In the genomic region with DNA sequence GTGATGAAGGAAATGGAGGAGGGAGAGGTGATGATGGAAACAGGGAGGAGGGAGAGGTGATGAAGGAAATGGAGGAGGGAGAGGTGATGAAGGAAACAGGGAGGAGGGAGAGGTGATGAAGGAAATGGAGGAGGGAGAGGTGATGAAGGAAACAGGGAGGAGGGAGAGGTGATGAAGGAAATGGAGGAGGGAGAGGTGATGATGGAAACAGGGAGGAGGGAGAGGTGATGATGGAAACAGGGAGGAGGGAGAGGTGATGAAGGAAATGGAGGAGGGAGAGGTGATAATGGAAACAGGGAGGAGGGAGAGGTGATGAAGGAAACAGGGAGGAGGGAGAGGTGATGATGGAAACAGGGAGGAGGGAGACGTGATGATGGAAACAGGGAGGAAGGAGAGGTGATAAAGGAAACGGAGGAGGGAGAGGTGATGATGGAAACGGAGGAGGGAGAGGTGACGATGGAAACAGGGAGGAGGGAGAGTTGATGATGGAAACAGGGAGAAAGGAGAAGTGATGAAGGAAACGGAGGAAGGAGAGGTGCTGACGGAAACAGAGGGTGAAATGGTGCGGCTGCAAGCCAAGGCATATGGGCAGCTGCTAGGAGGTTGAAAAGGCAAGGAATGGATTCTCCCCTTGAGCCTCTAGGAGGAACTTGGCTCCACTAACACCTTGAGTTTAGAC, we compare ENCODE assay signal across 1 cellular context.
TF ChIP-seq lines count a peak whose summit lies in the region.

No MANE protein-coding gene starts in this region.

TF ChIP-seq in K562, 482 proteins besides CTCF, POLR2A, EP300 and RAD21:
- peak; percentile 95 for TF ChIP-seq ZNF263 (CRISPR knock-in tag; IDR thresholded peaks at IDR 0.05; ENCODE audit: borderline replicate concordance)
TF ChIP-seq in K562: peak in this region for 1; not testable (repeated sequence) for 481.
